ENCODE assay signal across 8 cellular contexts in the genomic region with DNA sequence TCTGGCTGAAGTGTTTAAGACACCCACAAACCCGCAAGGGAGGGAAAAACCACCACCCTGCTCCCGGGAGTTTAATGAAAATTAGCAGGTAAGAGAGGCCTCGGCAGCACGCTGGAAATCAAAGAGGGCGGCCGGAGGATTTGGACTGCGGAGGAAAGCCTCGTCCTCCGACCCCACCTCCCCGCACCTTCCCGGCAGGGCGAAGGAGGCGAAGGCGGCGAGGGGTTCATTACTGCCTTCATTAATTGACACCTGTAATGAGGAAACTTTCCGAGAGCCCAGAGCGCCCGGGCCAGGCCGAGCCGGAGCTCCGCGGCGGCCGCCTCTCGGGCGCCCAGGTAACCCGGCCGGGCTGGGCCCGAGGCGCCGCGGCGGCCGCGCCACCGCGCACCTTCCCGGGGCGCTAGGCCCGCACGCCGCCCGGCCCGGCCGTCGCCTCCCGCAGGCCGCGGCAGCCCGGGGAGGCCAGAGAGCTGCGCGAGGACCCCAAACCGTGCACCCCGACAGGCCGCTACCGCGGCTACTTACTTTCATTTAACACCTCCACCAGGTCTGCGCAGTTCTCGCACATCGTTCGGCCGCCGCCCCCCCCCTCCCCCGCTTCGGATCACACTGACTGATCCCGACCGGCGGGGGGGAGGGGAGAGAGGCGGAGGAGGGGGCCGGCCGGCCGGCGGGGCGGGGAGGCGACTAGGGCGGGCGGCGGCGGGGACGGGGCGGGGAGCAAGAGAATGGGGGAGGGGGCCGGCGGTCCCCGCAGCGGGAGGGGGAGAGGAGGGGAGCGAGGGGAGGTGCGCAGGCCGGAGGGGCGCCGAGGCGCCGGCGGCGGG. TPM values are rescaled to one million over a fixed set of nuclear protein-coding genes. Genes with fewer than 3 reads are reported as not detected.
DNase-seq lines count a peak whose midpoint lies in the region; ATAC-seq and TF ChIP-seq lines count a peak whose summit lies in the region.

No MANE protein-coding gene starts in this region.

- no peaks in the 10 kb centered on the region for H3K27me3 Mint-ChIP-seq in endodermal cell (ENCODE audit: insufficient read depth)

- peak overlapping the region; percentile 95 for H3K4me3 ChIP-seq in endodermal cell (ENCODE audit: low read length)

- peak overlapping the region; percentile 98 for H3K27ac Mint-ChIP-seq in endodermal cell

- peaks cover 3% of the 10 kb centered on the region for H3K4me1 ChIP-seq in endodermal cell (ENCODE audit: control insufficient read depth, insufficient read depth, low read length)

- H3K27me3 ChIP-seq in endodermal cell (ENCODE audit: control insufficient read depth, insufficient read depth, low read length, poor library complexity, severe bottlenecking): no peaks in the 10 kb centered on the region

- H3K27ac ChIP-seq in endodermal cell (ENCODE audit: low read depth, low read length): peak overlapping the region; percentile 86

- peak overlapping the region; percentile 83 for H3K9ac ChIP-seq in endodermal cell (ENCODE audit: extremely low read depth, low read length, poor library complexity, severe bottlenecking)

- WGBS in endodermal cell (ENCODE audit: insufficient coverage in 1 of 2, insufficient read length in 1 of 2), 2 experiments: 0% methylated on average over 2 to 52 of the region's 94 CpGs

- no peak for TF ChIP-seq CTCF in endodermal cell (conservative IDR thresholded peaks at IDR 0.05)

- DNase-seq in AG08395 (ENCODE audit: low spot score) (peak; percentile 77), NCI-H82 treated with DMSO at 0.1 percent for 48 hours (lab: John Stamatoyannopoulos, UW; ENCODE audit: unreplicated experiment) (peak; percentile 78), endodermal cell (peak; percentile 97), midbrain (lab: John Stamatoyannopoulos, UW) (peak; percentile 85)
- peak; percentile 56 for DNase-seq in activated CD8-positive, alpha-beta memory T cell treated with anti-CD3 and anti-CD28 coated beads, Interleukin-2, amount 50 U/mL, for 1 hour (ENCODE audit: extremely low read depth)
- peak; percentile 76 to 79 for DNase-seq in stimulated activated CD8-positive, alpha-beta memory T cell treated with anti-CD3 and anti-CD28 coated beads, Interleukin-15, amount 100 ng/mL, for 48 hours (ENCODE audit: low read depth in 2 of 2)

- TF ChIP-seq POLR2A in GM18951 (IDR thresholded peaks at IDR 0.05; ENCODE audit: extremely low read depth, insufficient read depth, insufficient read length): peak; percentile 30

- H3K4me3 Mint-ChIP-seq in endodermal cell: peak overlapping the region; percentile 77

- peaks cover 12% of the 10 kb centered on the region for H3K4me1 Mint-ChIP-seq in endodermal cell

- peaks cover 15% of the 10 kb centered on the region for H3K36me3 ChIP-seq in endodermal cell (ENCODE audit: control insufficient read depth, insufficient read depth, low read length)

- peaks cover 24% of the 10 kb centered on the region for H3K36me3 Mint-ChIP-seq in endodermal cell (ENCODE audit: low read depth)

- ATAC-seq in HG03280 (IDR thresholded peaks at IDR 0.05; ENCODE audit: unreplicated experiment): peak; percentile 36

- H3K9me3 ChIP-seq in endodermal cell (ENCODE audit: control insufficient read depth, low read length): no peaks in the 10 kb centered on the region

- no peaks in the 10 kb centered on the region for H3K9me3 Mint-ChIP-seq in endodermal cell

- in situ Hi-C loops in GM18951 (cut with MboI; ENCODE audit: low sequenced_read_pairs, unreplicated experiment): no loop called here

RNA-seq across cellular contexts. Expression of gene USP34, which starts 0.6 kb away (rescaled TPM):
- 100 to 1,000 TPM; 105 to 120 TPM for total RNA-seq in endodermal cell
- polyA plus RNA-seq in endodermal cell (2013, experiment 1 of 2): 66.8 TPM
- polyA plus RNA-seq in endodermal cell (2013, experiment 2 of 2): 68.2 TPM

Comparison
In these comparisons a context has a peak if more than half of its experiments do, and no peak if none do; other contexts are left out.
1. Peak in every context shown above with its lines: DNase-seq, ATAC-seq, H3K4me3 ChIP-seq and H3K27ac ChIP-seq.